Comparison of ENCODE assay signal across 30 cellular contexts in the genomic region with DNA sequence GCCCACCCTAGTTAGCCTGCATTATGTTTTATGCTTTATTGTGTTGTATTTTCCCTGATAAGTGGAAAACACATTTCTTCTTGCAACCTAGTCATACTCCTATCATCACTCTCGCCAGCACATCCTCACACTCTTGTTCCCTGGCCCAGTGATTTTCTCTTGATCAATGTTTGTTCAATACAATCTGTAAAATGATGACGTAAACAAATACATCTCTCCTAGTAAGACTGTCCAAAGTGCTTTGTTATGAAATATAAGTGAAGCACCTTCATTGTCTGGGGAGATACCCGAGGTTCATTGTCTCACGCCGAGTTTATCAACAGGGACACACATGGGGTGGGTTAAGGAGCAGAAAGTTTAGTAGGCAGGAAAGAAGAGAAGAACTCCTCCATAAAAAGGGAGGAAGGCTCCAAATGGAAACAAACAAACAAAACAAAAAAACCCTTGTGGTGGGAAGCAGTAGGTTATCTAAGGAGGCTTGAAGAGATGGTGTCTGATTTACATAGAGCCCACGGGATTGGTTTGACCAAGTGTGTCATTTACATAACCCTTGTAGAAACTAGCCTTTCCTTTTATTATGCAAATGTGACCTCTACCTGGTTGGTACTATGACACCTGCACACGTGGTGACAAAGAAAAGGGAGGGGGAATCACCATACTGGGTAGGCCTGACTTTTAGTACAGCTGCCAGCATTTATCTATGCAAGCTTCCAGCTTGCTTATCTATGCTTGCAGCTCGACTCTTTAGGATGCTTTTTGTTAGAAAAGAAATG.
"Had no signal": no experiment of that assay in that cellular context is flagged by ENCODE, and none has a peak within 500 bp of the region (broad histone marks: within the 10 kb centered on the region; RNA-seq: fewer than 3 reads in every experiment).

No MANE protein-coding gene starts in this region.

- H3K36me3 ChIP-seq: esophagus muscularis mucosa, heart right ventricle, pancreas, prostate gland, sigmoid colon, thoracic aorta, uterus had no signal

- H3K27ac Mint-ChIP-seq: activated naive CD8-positive, alpha-beta T cell; dendritic cell treated with granulocyte-macrophage colony-stimulating factor and Interleukin-4, amounts not matched to agents 40 ng/mL and 50 ng/mL, for 4 days; immature natural killer cell; naive thymus-derived CD4-positive, alpha-beta T cell; stimulated activated effector memory CD8-positive, alpha-beta T cell treated with anti-CD3 and anti-CD28 coated beads, Interleukin-12 subunit alpha, Interleukin-12 subunit beta, amount 100 ng/mL, for 72 hours; stimulated activated naive CD8-positive, alpha-beta T cell treated with anti-CD3 and anti-CD28 coated beads, Interleukin-15, Interleukin-2, amounts not matched to agents 100 ng/mL and 50 ng/mL, for 24 hours had no signal

- H3K27me3 ChIP-seq: esophagus muscularis mucosa, heart right ventricle, pancreas, sigmoid colon, uterus had no signal

- H3K4me1 Mint-ChIP-seq: central memory CD8-positive, alpha-beta T cell; immature natural killer cell; naive thymus-derived CD4-positive, alpha-beta T cell; stimulated activated effector memory CD8-positive, alpha-beta T cell treated with anti-CD3 and anti-CD28 coated beads, Interleukin-12 subunit alpha, Interleukin-12 subunit beta, amount 100 ng/mL, for 72 hours had no signal

- ATAC-seq: activated CD4-positive, CD25-positive, alpha-beta regulatory T cell treated with anti-CD3 and anti-CD28 coated beads, Interleukin-2, amount 50 U/mL, for 24 hours; heart right ventricle; left colon; naive thymus-derived CD4-positive, alpha-beta T cell; pancreas; stimulated activated effector memory CD8-positive, alpha-beta T cell treated with anti-CD3 and anti-CD28 coated beads, Interleukin-12 subunit alpha, Interleukin-12 subunit beta, amount 100 ng/mL, for 72 hours had no signal

- DNase-seq: activated CD4-positive, alpha-beta T cell treated with anti-CD3 and anti-CD28 coated beads for 48 hours; activated CD4-positive, alpha-beta T cell treated with anti-CD3 and anti-CD28 coated beads, Interleukin-2, amount 50 U/mL, for 48 hours; activated CD8-positive, alpha-beta memory T cell treated with anti-CD3 and anti-CD28 coated beads for 24 hours; activated effector memory CD4-positive, alpha-beta T cell treated with Interleukin-2 at 50 U/mL for 16 hours; activated naive CD4-positive, alpha-beta T cell treated with Interleukin-2 at 50 U/mL for 16 hours; anterior cingulate cortex; foreskin melanocyte; heart right ventricle; immature natural killer cell; kidney; left colon; midbrain; naive thymus-derived CD4-positive, alpha-beta T cell; pancreas; retina; sigmoid colon; small intestine; stimulated activated CD4-positive, alpha-beta T cell treated with anti-CD3 and anti-CD28 coated beads, Interleukin-4, amount 100 ng/mL, for 24 hours; trophoblast cell; uterus had no signal

- H3K4me3 Mint-ChIP-seq: activated naive CD8-positive, alpha-beta T cell; central memory CD8-positive, alpha-beta T cell; dendritic cell treated with granulocyte-macrophage colony-stimulating factor and Interleukin-4, amounts not matched to agents 40 ng/mL and 50 ng/mL, for 4 days; immature natural killer cell; naive thymus-derived CD4-positive, alpha-beta T cell; stimulated activated effector memory CD8-positive, alpha-beta T cell treated with anti-CD3 and anti-CD28 coated beads, Interleukin-12 subunit alpha, Interleukin-12 subunit beta, amount 100 ng/mL, for 72 hours; stimulated activated naive CD8-positive, alpha-beta T cell treated with anti-CD3 and anti-CD28 coated beads, Interleukin-15, Interleukin-2, amounts not matched to agents 100 ng/mL and 50 ng/mL, for 24 hours had no signal

- H3K4me3 ChIP-seq: esophagus muscularis mucosa, heart right ventricle, pancreas, prostate gland, sigmoid colon, thoracic aorta, uterus had no signal

- H3K9me3 ChIP-seq: esophagus muscularis mucosa, pancreas, prostate gland, sigmoid colon, thoracic aorta, uterus had no signal

- H3K4me1 ChIP-seq: esophagus muscularis mucosa, heart right ventricle, pancreas, prostate gland, sigmoid colon, uterus had no signal

- H3K27me3 Mint-ChIP-seq: activated naive CD8-positive, alpha-beta T cell; central memory CD8-positive, alpha-beta T cell; dendritic cell treated with granulocyte-macrophage colony-stimulating factor and Interleukin-4, amounts not matched to agents 40 ng/mL and 50 ng/mL, for 4 days; naive thymus-derived CD4-positive, alpha-beta T cell; stimulated activated naive CD8-positive, alpha-beta T cell treated with anti-CD3 and anti-CD28 coated beads, Interleukin-15, Interleukin-2, amounts not matched to agents 100 ng/mL and 50 ng/mL, for 24 hours had no signal

- H3K36me3 Mint-ChIP-seq: activated naive CD8-positive, alpha-beta T cell; immature natural killer cell; naive thymus-derived CD4-positive, alpha-beta T cell; stimulated activated effector memory CD8-positive, alpha-beta T cell treated with anti-CD3 and anti-CD28 coated beads, Interleukin-12 subunit alpha, Interleukin-12 subunit beta, amount 100 ng/mL, for 72 hours had no signal

- H3K27ac ChIP-seq: esophagus muscularis mucosa, heart right ventricle, pancreas, prostate gland, sigmoid colon, thoracic aorta, uterus, VCaP had no signal
